1 cellular context compared by ENCODE assay signal in the genomic region with DNA sequence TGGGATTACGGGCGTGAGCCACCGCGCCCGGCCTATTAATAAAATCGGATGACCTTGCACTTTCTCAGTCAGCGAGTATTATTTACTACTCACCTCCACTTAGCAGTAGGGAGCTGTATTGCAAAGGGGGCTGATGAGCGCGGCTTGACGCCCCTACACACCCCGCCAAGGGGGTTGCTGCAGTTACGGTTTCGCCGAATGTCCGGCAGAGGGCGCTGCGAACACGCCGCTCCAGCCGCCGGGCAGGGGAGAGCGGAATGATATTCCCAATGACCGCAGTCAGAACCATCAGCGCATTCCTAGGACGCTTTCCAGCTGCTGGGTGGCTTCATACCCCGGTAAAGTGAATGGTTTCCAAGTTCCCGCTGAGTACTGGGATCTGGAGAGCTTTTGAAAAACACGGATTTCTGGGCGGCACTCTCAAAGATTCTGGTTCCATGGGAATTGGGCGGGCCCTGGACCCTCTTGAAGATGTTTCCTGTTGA.
TF ChIP-seq lines count a peak whose summit lies in the region.

No MANE protein-coding gene starts in this region.

TF ChIP-seq in HEK293, 187 proteins besides CTCF, POLR2A, EP300 and RAD21 (continued from another document):
- TF ChIP-seq, protein P1, sequence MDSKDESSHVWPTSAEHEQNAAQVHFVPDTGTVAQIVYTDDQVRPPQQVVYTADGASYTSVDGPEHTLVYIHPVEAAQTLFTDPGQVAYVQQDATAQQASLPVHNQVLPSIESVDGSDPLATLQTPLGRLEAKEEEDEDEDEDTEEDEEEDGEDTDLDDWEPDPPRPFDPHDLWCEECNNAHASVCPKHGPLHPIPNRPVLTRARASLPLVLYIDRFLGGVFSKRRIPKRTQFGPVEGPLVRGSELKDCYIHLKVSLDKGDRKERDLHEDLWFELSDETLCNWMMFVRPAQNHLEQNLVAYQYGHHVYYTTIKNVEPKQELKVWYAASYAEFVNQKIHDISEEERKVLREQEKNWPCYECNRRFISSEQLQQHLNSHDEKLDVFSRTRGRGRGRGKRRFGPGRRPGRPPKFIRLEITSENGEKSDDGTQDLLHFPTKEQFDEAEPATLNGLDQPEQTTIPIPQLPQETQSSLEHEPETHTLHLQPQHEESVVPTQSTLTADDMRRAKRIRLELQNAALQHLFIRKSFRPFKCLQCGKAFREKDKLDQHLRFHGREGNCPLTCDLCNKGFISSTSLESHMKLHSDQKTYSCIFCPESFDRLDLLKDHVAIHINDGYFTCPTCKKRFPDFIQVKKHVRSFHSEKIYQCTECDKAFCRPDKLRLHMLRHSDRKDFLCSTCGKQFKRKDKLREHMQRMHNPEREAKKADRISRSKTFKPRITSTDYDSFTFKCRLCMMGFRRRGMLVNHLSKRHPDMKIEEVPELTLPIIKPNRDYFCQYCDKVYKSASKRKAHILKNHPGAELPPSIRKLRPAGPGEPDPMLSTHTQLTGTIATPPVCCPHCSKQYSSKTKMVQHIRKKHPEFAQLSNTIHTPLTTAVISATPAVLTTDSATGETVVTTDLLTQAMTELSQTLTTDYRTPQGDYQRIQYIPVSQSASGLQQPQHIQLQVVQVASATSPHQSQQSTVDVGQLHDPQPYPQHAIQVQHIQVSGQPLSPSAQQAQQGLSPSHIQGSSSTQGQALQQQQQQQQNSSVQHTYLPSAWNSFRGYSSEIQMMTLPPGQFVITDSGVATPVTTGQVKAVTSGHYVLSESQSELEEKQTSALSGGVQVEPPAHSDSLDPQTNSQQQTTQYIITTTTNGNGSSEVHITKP (tag by site-specific recombination; IDR thresholded peaks at IDR 0.05) = peak; percentile 44; the same call in 1 of the 2 replicates
- TF ChIP-seq, protein P2, sequence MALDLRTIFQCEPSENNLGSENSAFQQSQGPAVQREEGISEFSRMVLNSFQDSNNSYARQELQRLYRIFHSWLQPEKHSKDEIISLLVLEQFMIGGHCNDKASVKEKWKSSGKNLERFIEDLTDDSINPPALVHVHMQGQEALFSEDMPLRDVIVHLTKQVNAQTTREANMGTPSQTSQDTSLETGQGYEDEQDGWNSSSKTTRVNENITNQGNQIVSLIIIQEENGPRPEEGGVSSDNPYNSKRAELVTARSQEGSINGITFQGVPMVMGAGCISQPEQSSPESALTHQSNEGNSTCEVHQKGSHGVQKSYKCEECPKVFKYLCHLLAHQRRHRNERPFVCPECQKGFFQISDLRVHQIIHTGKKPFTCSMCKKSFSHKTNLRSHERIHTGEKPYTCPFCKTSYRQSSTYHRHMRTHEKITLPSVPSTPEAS (tag by site-specific recombination; IDR thresholded peaks at IDR 0.05) = 0 out of 2 replicates have a peak, but pooled peaks have one; percentile 12
- TF ChIP-seq SP2 (tag by site-specific recombination; IDR thresholded peaks at IDR 0.05) (no peak), ZEB2 (tag by site-specific recombination; IDR thresholded peaks at IDR 0.05) (0 out of 2 replicates have a peak, but pooled peaks have one; percentile 28), ZNF23 (tag by site-specific recombination; IDR thresholded peaks at IDR 0.05; ENCODE audit: borderline replicate concordance) (no peak), ZNF146 (tag by site-specific recombination; IDR thresholded peaks at IDR 0.05) (no peak), ZNF324 (tag by site-specific recombination; IDR thresholded peaks at IDR 0.05) (no peak), ZNF248 (tag by site-specific recombination; IDR thresholded peaks at IDR 0.05) (no peak), ZBTB48 (tag by site-specific recombination; IDR thresholded peaks at IDR 0.05) (no peak), ZNF843 (tag by site-specific recombination; IDR thresholded peaks at IDR 0.05) (no peak), ZNF24 (tag by site-specific recombination; IDR thresholded peaks at IDR 0.05) (no peak), HOXC10 (CRISPR knock-in tag; IDR thresholded peaks at IDR 0.05) (no peak), ZFP69B (tag by site-specific recombination; IDR thresholded peaks at IDR 0.05) (no peak), ZNF239 (tag by site-specific recombination; IDR thresholded peaks at IDR 0.05) (no peak), KLF9 (tag by site-specific recombination; IDR thresholded peaks at IDR 0.05; ENCODE audit: low read depth) (no peak), ZNF121 (tag by site-specific recombination; IDR thresholded peaks at IDR 0.05) (no peak), ZNF664 (tag by site-specific recombination; IDR thresholded peaks at IDR 0.05) (no peak), HOXA7 (CRISPR knock-in tag; IDR thresholded peaks at IDR 0.05; ENCODE audit: borderline replicate concordance) (no peak), ZNF366 (tag by site-specific recombination; conservative IDR thresholded peaks at IDR 0.05) (no peak), ZNF174 (tag by site-specific recombination; IDR thresholded peaks at IDR 0.05) (no peak), ZNF596 (tag by site-specific recombination; IDR thresholded peaks at IDR 0.05) (no peak), ZNF529 (tag by site-specific recombination; IDR thresholded peaks at IDR 0.05; ENCODE audit: insufficient replicate concordance) (no peak), SP3 (tag by site-specific recombination; IDR thresholded peaks at IDR 0.05) (no peak), ZNF169 (tag by site-specific recombination; IDR thresholded peaks at IDR 0.05) (no peak), ZNF341 (tag by site-specific recombination; IDR thresholded peaks at IDR 0.05; ENCODE audit: low read depth) (no peak)
- TF ChIP-seq, protein P3, sequence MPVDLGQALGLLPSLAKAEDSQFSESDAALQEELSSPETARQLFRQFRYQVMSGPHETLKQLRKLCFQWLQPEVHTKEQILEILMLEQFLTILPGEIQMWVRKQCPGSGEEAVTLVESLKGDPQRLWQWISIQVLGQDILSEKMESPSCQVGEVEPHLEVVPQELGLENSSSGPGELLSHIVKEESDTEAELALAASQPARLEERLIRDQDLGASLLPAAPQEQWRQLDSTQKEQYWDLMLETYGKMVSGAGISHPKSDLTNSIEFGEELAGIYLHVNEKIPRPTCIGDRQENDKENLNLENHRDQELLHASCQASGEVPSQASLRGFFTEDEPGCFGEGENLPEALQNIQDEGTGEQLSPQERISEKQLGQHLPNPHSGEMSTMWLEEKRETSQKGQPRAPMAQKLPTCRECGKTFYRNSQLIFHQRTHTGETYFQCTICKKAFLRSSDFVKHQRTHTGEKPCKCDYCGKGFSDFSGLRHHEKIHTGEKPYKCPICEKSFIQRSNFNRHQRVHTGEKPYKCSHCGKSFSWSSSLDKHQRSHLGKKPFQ (tag by site-specific recombination; IDR thresholded peaks at IDR 0.05) = no peak
- TF ChIP-seq, protein P4, sequence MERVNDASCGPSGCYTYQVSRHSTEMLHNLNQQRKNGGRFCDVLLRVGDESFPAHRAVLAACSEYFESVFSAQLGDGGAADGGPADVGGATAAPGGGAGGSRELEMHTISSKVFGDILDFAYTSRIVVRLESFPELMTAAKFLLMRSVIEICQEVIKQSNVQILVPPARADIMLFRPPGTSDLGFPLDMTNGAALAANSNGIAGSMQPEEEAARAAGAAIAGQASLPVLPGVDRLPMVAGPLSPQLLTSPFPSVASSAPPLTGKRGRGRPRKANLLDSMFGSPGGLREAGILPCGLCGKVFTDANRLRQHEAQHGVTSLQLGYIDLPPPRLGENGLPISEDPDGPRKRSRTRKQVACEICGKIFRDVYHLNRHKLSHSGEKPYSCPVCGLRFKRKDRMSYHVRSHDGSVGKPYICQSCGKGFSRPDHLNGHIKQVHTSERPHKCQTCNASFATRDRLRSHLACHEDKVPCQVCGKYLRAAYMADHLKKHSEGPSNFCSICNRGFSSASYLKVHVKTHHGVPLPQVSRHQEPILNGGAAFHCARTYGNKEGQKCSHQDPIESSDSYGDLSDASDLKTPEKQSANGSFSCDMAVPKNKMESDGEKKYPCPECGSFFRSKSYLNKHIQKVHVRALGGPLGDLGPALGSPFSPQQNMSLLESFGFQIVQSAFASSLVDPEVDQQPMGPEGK (tag by site-specific recombination; IDR thresholded peaks at IDR 0.05) = peak; percentile 35; the same call in 1 of the 2 replicates
- TF ChIP-seq, protein P5, sequence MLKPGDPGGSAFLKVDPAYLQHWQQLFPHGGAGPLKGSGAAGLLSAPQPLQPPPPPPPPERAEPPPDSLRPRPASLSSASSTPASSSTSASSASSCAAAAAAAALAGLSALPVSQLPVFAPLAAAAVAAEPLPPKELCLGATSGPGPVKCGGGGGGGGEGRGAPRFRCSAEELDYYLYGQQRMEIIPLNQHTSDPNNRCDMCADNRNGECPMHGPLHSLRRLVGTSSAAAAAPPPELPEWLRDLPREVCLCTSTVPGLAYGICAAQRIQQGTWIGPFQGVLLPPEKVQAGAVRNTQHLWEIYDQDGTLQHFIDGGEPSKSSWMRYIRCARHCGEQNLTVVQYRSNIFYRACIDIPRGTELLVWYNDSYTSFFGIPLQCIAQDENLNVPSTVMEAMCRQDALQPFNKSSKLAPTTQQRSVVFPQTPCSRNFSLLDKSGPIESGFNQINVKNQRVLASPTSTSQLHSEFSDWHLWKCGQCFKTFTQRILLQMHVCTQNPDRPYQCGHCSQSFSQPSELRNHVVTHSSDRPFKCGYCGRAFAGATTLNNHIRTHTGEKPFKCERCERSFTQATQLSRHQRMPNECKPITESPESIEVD (tag by site-specific recombination; IDR thresholded peaks at IDR 0.05) = no peak
- TF ChIP-seq, protein P6, sequence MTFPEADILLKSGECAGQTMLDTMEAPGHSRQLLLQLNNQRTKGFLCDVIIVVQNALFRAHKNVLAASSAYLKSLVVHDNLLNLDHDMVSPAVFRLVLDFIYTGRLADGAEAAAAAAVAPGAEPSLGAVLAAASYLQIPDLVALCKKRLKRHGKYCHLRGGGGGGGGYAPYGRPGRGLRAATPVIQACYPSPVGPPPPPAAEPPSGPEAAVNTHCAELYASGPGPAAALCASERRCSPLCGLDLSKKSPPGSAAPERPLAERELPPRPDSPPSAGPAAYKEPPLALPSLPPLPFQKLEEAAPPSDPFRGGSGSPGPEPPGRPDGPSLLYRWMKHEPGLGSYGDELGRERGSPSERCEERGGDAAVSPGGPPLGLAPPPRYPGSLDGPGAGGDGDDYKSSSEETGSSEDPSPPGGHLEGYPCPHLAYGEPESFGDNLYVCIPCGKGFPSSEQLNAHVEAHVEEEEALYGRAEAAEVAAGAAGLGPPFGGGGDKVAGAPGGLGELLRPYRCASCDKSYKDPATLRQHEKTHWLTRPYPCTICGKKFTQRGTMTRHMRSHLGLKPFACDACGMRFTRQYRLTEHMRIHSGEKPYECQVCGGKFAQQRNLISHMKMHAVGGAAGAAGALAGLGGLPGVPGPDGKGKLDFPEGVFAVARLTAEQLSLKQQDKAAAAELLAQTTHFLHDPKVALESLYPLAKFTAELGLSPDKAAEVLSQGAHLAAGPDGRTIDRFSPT (tag by site-specific recombination; IDR thresholded peaks at IDR 0.05) = no peak
- TF ChIP-seq, protein P7, sequence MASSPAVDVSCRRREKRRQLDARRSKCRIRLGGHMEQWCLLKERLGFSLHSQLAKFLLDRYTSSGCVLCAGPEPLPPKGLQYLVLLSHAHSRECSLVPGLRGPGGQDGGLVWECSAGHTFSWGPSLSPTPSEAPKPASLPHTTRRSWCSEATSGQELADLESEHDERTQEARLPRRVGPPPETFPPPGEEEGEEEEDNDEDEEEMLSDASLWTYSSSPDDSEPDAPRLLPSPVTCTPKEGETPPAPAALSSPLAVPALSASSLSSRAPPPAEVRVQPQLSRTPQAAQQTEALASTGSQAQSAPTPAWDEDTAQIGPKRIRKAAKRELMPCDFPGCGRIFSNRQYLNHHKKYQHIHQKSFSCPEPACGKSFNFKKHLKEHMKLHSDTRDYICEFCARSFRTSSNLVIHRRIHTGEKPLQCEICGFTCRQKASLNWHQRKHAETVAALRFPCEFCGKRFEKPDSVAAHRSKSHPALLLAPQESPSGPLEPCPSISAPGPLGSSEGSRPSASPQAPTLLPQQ (tag by site-specific recombination; IDR thresholded peaks at IDR 0.05) = no peak
- TF ChIP-seq, protein P8, sequence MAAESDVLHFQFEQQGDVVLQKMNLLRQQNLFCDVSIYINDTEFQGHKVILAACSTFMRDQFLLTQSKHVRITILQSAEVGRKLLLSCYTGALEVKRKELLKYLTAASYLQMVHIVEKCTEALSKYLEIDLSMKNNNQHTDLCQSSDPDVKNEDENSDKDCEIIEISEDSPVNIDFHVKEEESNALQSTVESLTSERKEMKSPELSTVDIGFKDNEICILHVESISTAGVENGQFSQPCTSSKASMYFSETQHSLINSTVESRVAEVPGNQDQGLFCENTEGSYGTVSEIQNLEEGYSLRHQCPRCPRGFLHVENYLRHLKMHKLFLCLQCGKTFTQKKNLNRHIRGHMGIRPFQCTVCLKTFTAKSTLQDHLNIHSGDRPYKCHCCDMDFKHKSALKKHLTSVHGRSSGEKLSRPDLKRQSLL (tag by site-specific recombination; IDR thresholded peaks at IDR 0.05) = no peak
- TF ChIP-seq, protein P9, sequence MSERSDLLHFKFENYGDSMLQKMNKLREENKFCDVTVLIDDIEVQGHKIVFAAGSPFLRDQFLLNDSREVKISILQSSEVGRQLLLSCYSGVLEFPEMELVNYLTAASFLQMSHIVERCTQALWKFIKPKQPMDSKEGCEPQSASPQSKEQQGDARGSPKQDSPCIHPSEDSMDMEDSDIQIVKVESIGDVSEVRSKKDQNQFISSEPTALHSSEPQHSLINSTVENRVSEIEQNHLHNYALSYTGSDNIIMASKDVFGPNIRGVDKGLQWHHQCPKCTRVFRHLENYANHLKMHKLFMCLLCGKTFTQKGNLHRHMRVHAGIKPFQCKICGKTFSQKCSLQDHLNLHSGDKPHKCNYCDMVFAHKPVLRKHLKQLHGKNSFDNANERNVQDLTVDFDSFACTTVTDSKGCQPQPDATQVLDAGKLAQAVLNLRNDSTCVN (tag by site-specific recombination; optimal IDR thresholded peaks at IDR 0.05) = no peak
- TF ChIP-seq, protein P10, sequence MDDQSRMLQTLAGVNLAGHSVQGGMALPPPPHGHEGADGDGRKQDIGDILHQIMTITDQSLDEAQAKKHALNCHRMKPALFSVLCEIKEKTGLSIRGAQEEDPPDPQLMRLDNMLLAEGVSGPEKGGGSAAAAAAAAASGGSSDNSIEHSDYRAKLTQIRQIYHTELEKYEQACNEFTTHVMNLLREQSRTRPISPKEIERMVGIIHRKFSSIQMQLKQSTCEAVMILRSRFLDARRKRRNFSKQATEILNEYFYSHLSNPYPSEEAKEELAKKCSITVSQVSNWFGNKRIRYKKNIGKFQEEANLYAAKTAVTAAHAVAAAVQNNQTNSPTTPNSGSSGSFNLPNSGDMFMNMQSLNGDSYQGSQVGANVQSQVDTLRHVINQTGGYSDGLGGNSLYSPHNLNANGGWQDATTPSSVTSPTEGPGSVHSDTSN (CRISPR knock-in tag; IDR thresholded peaks at IDR 0.05) = no peak
